Comparison of ENCODE assay signal across 1 cellular context in the genomic region with DNA sequence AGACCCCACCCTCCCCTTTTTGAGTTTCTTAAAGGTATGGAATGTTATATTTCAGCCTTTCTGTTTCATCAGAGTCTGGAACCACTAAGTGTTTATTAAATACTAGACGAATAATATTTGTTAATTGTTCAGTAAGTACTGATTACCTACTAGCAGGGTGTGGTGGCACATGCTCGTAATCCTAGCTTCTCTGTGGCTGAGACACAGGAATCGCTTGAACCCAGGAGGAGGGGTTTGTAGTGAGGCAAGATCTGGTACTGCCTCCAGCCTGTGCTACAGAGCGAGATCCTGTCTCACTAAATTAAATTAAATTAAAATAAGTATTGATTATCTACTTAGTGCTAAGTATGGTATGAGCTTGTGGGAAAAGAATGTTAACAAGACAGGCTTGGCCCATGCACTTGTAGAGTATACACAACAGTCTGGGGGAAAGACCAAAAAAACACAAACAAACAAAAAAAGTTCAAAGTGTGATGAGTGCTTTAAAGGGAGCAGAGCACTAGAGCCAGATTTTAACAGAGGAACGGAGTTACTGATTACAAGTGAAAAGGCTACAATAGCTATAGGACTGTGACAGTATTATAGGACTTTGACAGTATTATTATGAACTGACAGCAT.
A peak's percentile ranks its signal among the peaks of the same experiment; 100 is the strongest.
TF ChIP-seq lines count a peak whose summit lies in the region.

No MANE protein-coding gene starts in this region.

TF ChIP-seq in K562, 482 proteins besides CTCF, POLR2A, EP300 and RAD21:
- TF ChIP-seq CCAR2 (IDR thresholded peaks at IDR 0.05; ENCODE audit: low read depth, low read length) (no peak), ZFP36 (IDR thresholded peaks at IDR 0.05; ENCODE audit: low read depth, low read length, partially characterized antibody) (peak; percentile 9), CEBPB (tag; IDR thresholded peaks at IDR 0.05) (0 out of 2 replicates have a peak, but pooled peaks have one; percentile 22), PREB (CRISPR knock-in tag; IDR thresholded peaks at IDR 0.05) (no peak)
